ENCODE assay signal across 25 cellular contexts in genomic region chr10:89744021-89744420, GRCh38. TPM values are rescaled to one million over a fixed set of nuclear protein-coding genes. Genes with fewer than 3 reads are reported as not detected.
A peak's percentile ranks its signal among the peaks of the same experiment; 100 is the strongest.
DNase-seq lines count a peak whose midpoint lies in the region; ATAC-seq and TF ChIP-seq lines count a peak whose summit lies in the region.
"Had no signal": no experiment of that assay in that cellular context is flagged by ENCODE, and none has a peak within 500 bp of the region (broad histone marks: within the 10 kb centered on the region; RNA-seq: fewer than 3 reads in every experiment).

No MANE protein-coding gene starts in this region.

- intact Hi-C loops in OCI-LY7 (cut with micrococcal nuclease; ENCODE audit: unreplicated experiment), result no loop called here
- intact Hi-C loops in activated T-helper 2 cell treated with anti-CD3 and anti-CD28 coated beads, Interferon-gamma antibody, Interleukin-2, Interleukin-4, amounts not matched to agents 10 μg/mL and 5 μg/mL and 100 μg/mL, durations not matched to agents 14 hours and 24 hours and 36 hours (cut with micrococcal nuclease), result no loop called here

- CTCF ChIA-PET in OCI-LY7 (lab: Charles Lee; ENCODE audit: unreplicated experiment), result no interaction called here

- no peaks in the 10 kb centered on the region for H3K27me3 Mint-ChIP-seq in activated T-helper 2 cell treated with anti-CD3 and anti-CD28 coated beads, Interferon-gamma antibody, Interleukin-2, Interleukin-4, amounts not matched to agents 10 μg/mL and 5 μg/mL and 100 μg/mL, durations not matched to agents 14 hours and 24 hours and 36 hours (ENCODE audit: low read depth)
- H3K27me3 Mint-ChIP-seq: CD4-positive, alpha-beta memory T cell had no signal

- H3K27me3 ChIP-seq in gastroesophageal sphincter, result no peaks in the 10 kb centered on the region
- H3K27me3 ChIP-seq: vagina had no signal

- H3K27ac Mint-ChIP-seq in activated T-helper 2 cell treated with anti-CD3 and anti-CD28 coated beads, Interferon-gamma antibody, Interleukin-2, Interleukin-4, amounts not matched to agents 10 μg/mL and 5 μg/mL and 100 μg/mL, durations not matched to agents 14 hours and 24 hours and 36 hours, result no peak overlapping the region
- H3K27ac Mint-ChIP-seq: CD4-positive, alpha-beta memory T cell; endodermal cell; T-helper 1 cell treated with Interleukin-12 subunit alpha and Interleukin-12 subunit beta and Interleukin-4 antibody, amounts not matched to agents 30 μg/mL and 1 μg/mL, for 36 hours had no signal

- H3K9me3 ChIP-seq in gastroesophageal sphincter (no peaks in the 10 kb centered on the region), OCI-LY7 (ENCODE audit: low read length) (no peaks in the 10 kb centered on the region)
- H3K9me3 ChIP-seq: left ventricle myocardium inferior, vagina had no signal

- no peaks in the 10 kb centered on the region for H3K9me2 ChIP-seq in OCI-LY7 (ENCODE audit: insufficient read depth, low read length)

- no peaks in the 10 kb centered on the region for H3K4me1 ChIP-seq in gastroesophageal sphincter
- no peaks in the 10 kb centered on the region for H3K4me1 ChIP-seq in OCI-LY7 (ENCODE audit: insufficient read depth, low read length, poor library complexity, severe bottlenecking)
- H3K4me1 ChIP-seq: left ventricle myocardium inferior, vagina had no signal

- no peaks in the 10 kb centered on the region for H3K9me3 Mint-ChIP-seq in activated T-helper 2 cell treated with anti-CD3 and anti-CD28 coated beads, Interferon-gamma antibody, Interleukin-2, Interleukin-4, amounts not matched to agents 10 μg/mL and 5 μg/mL and 100 μg/mL, durations not matched to agents 14 hours and 24 hours and 36 hours
- H3K9me3 Mint-ChIP-seq: CD4-positive, alpha-beta memory T cell; T-helper 1 cell treated with Interleukin-12 subunit alpha and Interleukin-12 subunit beta and Interleukin-4 antibody, amounts not matched to agents 30 μg/mL and 1 μg/mL, for 36 hours had no signal

- TF ChIP-seq EP300 in gastroesophageal sphincter (IDR thresholded peaks at IDR 0.05), result no peak

- H4K20me1 ChIP-seq in OCI-LY7 (ENCODE audit: insufficient read depth, low read length), result no peaks in the 10 kb centered on the region

- 44 to 80% methylated on average over 1 of the region's 1 CpG for WGBS in gastroesophageal sphincter (ENCODE audit: low coverage in 1 of 2), 2 donors

- H3K4me3 ChIP-seq in gastroesophageal sphincter (no peak overlapping the region), OCI-LY7 (ENCODE audit: low read depth, low read length, poor library complexity, severe bottlenecking) (no peak overlapping the region)
- H3K4me3 ChIP-seq: left ventricle myocardium inferior, vagina had no signal

- TF ChIP-seq CTCF in gastroesophageal sphincter (IDR thresholded peaks at IDR 0.05) (no peak), OCI-LY7 (conservative IDR thresholded peaks at IDR 0.05; ENCODE audit: low read length) (no peak)

- in situ Hi-C loops in ACHN (cut with HindIII; ENCODE audit: low pct_ligation_motif_present, low pct_unique_long_range_greater_than_20kb, low sequenced_read_pairs), result no loop called here

- no TSS peak for BruUV-seq in OCI-LY7 (replicated peaks; lab: Mats Ljungman, UMichigan)

- ATAC-seq in HG02610 (IDR thresholded peaks at IDR 0.05; ENCODE audit: unreplicated experiment) (peak; percentile 41), gastroesophageal sphincter (no peak), HG02870 (IDR thresholded peaks at IDR 0.05; ENCODE audit: unreplicated experiment) (no peak)

- peaks cover 21% of the 10 kb centered on the region for H3K4me1 Mint-ChIP-seq in activated T-helper 2 cell treated with anti-CD3 and anti-CD28 coated beads, Interferon-gamma antibody, Interleukin-2, Interleukin-4, amounts not matched to agents 10 μg/mL and 5 μg/mL and 100 μg/mL, durations not matched to agents 14 hours and 24 hours and 36 hours (ENCODE audit: low read depth)
- H3K4me1 Mint-ChIP-seq: endodermal cell had no signal

- H3K36me3 ChIP-seq in gastroesophageal sphincter (peaks cover 0 to 12% of the 10 kb centered on the region in 2 donors), OCI-LY7 (ENCODE audit: insufficient read depth, low read length) (peaks cover 76% of the 10 kb centered on the region)
- H3K36me3 ChIP-seq: vagina had no signal

- H3K36me3 Mint-ChIP-seq in activated T-helper 2 cell treated with anti-CD3 and anti-CD28 coated beads, Interferon-gamma antibody, Interleukin-2, Interleukin-4, amounts not matched to agents 10 μg/mL and 5 μg/mL and 100 μg/mL, durations not matched to agents 14 hours and 24 hours and 36 hours (ENCODE audit: low read depth), result peaks cover 56% of the 10 kb centered on the region

- H3K79me2 ChIP-seq in OCI-LY7 (ENCODE audit: insufficient read depth, low read depth, low read length), result no peaks in the 10 kb centered on the region

- DNase-seq in ACHN (peak; percentile 55), astrocyte of the hippocampus (ENCODE audit: low read depth, low spot score) (peak; percentile 44), glomerular visceral epithelial cell (ENCODE audit: extremely low spot score) (peak; percentile 16), OCI-LY7 (ENCODE audit: low spot score) (no peak)
- no peak for DNase-seq in activated T-helper 2 cell treated with anti-CD3 and anti-CD28 coated beads, Interferon-gamma antibody, Interleukin-2, Interleukin-4, amounts not matched to agents 10 μg/mL and 5 μg/mL and 100 μg/mL, durations not matched to agents 14 hours and 24 hours and 36 hours (ENCODE audit: low spot score)
- DNase-seq: activated CD8-positive, alpha-beta memory T cell treated with anti-CD3 and anti-CD28 coated beads, Interleukin-2, amount 50 U/mL, for 48 hours; activated gamma-delta T cell treated with Interleukin-2 at 50 U/mL for 16 hours; amygdala; CD4-positive, alpha-beta memory T cell; DMS53; endodermal cell; Karpas-422; left ventricle myocardium inferior; NCI-H1105 treated with DMSO at 0.1 percent for 48 hours; NCI-H69; SIG-M5; stimulated activated CD4-positive, alpha-beta T cell treated with anti-CD3 and anti-CD28 coated beads, Interleukin-12 subunit alpha, Interleukin-12 subunit beta, amount 100 ng/mL, for 4 hours; stimulated activated CD8-positive, alpha-beta memory T cell treated with anti-CD3 and anti-CD28 coated beads, Interleukin-4, amount 100 ng/mL, for 48 hours; substantia nigra had no signal

- no peak overlapping the region for H2AFZ ChIP-seq in OCI-LY7 (ENCODE audit: low read length)

- H3K27ac ChIP-seq in gastroesophageal sphincter (no peak overlapping the region), OCI-LY7 (ENCODE audit: low read depth, low read length, poor library complexity, severe bottlenecking) (no peak overlapping the region)
- H3K27ac ChIP-seq: left ventricle myocardium inferior, vagina, VCaP had no signal

- no peak overlapping the region for H3K4me2 ChIP-seq in OCI-LY7 (ENCODE audit: low read length)

- H3K4me3 Mint-ChIP-seq in activated T-helper 2 cell treated with anti-CD3 and anti-CD28 coated beads, Interferon-gamma antibody, Interleukin-2, Interleukin-4, amounts not matched to agents 10 μg/mL and 5 μg/mL and 100 μg/mL, durations not matched to agents 14 hours and 24 hours and 36 hours (ENCODE audit: low read depth), result no peak overlapping the region
- H3K4me3 Mint-ChIP-seq: CD4-positive, alpha-beta memory T cell; endodermal cell; T-helper 1 cell treated with Interleukin-12 subunit alpha and Interleukin-12 subunit beta and Interleukin-4 antibody, amounts not matched to agents 30 μg/mL and 1 μg/mL, for 36 hours had no signal

- POLR2A ChIA-PET in OCI-LY7 (lab: Charles Lee), result interaction anchor here (0.6 to 1.2 kb wide), 2 partner anchors 27 to 315 kb away, joined by 3 to 4 read pairs; no protein-coding TSS in a partner anchor

- TF ChIP-seq POLR2A in gastroesophageal sphincter (IDR thresholded peaks at IDR 0.05), result no peak

RNA-seq across cellular contexts. Expression of gene KIF20B, which starts 42.6 kb away (rescaled TPM):
- total RNA-seq in gastroesophageal sphincter, result 1 to 10 TPM; 2.4 to 3.0 (median 2.9) TPM
- 25.0 and 30.2 TPM in 2 replicates for total RNA-seq in OCI-LY7 (2014; rRNA removed; shearing (Covaris generic))
- 87.0 and 95.2 TPM in 2 replicates for total RNA-seq in OCI-LY7 (2022)
- total RNA-seq in activated T-helper 2 cell treated with anti-CD3 and anti-CD28 coated beads, Interferon-gamma antibody, Interleukin-2, Interleukin-4, amounts not matched to agents 10 μg/mL and 5 μg/mL and 100 μg/mL, durations not matched to agents 14 hours and 24 hours and 36 hours, result 59.2 and 64.1 TPM in 2 replicates

Comparison
In these comparisons a context has a peak if more than half of its experiments do, and no peak if none do; other contexts are left out.
1. DNase-seq: peak in ACHN (single experiment), astrocyte of the hippocampus (single experiment) and glomerular visceral epithelial cell (single experiment); none in OCI-LY7 (single experiment) and activated T-helper 2 cell treated with anti-CD3 and anti-CD28 coated beads, Interferon-gamma antibody, Interleukin-2, Interleukin-4, amounts not matched to agents 10 μg/mL and 5 μg/mL and 100 μg/mL, durations not matched to agents 14 hours and 24 hours and 36 hours (single experiment).
2. RNA of gene KIF20B, which starts 42.6 kb away (total RNA-seq): 25.0 to 95.2 TPM in OCI-LY7 and 59.2 to 64.1 TPM in activated T-helper 2 cell treated with anti-CD3 and anti-CD28 coated beads, Interferon-gamma antibody, Interleukin-2, Interleukin-4, amounts not matched to agents 10 μg/mL and 5 μg/mL and 100 μg/mL, durations not matched to agents 14 hours and 24 hours and 36 hours; 2.4 to 3.0 TPM in gastroesophageal sphincter; every median in the first group is over 4 times any median in the second.